ENCODE assay signal across 15 cellular contexts in genomic region chr17:9361572-9361955, GRCh38.
"Had no signal": no experiment of that assay in that cellular context is flagged by ENCODE, and none has a peak within 500 bp of the region (broad histone marks: within the 10 kb centered on the region; RNA-seq: fewer than 3 reads in every experiment).

No MANE protein-coding gene starts in this region.

- H3K4me3 ChIP-seq: esophagus muscularis mucosa, gastroesophageal sphincter, lung, sigmoid colon had no signal

- ATAC-seq: effector memory CD8-positive, alpha-beta T cell; naive thymus-derived CD4-positive, alpha-beta T cell had no signal

- H3K9me3 ChIP-seq: esophagus muscularis mucosa, gastroesophageal sphincter, sigmoid colon had no signal

- H3K4me1 ChIP-seq: sigmoid colon had no signal

- DNase-seq: effector memory CD8-positive, alpha-beta T cell; glutamatergic neuron; immature natural killer cell; kidney; left cardiac atrium; left ventricle myocardium superior; naive thymus-derived CD4-positive, alpha-beta T cell; nephron progenitor cell; sigmoid colon; stimulated activated CD4-positive, alpha-beta T cell treated with anti-CD3 and anti-CD28 coated beads, Interleukin-2, amount 100 ng/mL, for 48 hours; stimulated activated naive CD4-positive, alpha-beta T cell treated with Interleukin-2 at 50 U/mL for 16 hours had no signal

- H3K27me3 ChIP-seq: esophagus muscularis mucosa, gastroesophageal sphincter, sigmoid colon had no signal

- H3K27ac ChIP-seq: epithelial cell of prostate, esophagus muscularis mucosa, gastroesophageal sphincter, sigmoid colon had no signal

- H3K36me3 ChIP-seq: esophagus muscularis mucosa, gastroesophageal sphincter, sigmoid colon had no signal
